In genomic region chr15:53675832-53676231, GRCh38 we compare ENCODE assay signal across 22 cellular contexts.
DNase-seq lines count a peak whose midpoint lies in the region.
"Had no signal": no experiment of that assay in that cellular context is flagged by ENCODE, and none has a peak within 500 bp of the region (broad histone marks: within the 10 kb centered on the region; RNA-seq: fewer than 3 reads in every experiment).

No MANE protein-coding gene starts in this region.

- no peaks in the 10 kb centered on the region for H3K4me1 ChIP-seq in trophoblast cell (ENCODE audit: control insufficient read depth in 1 of 2, insufficient read depth in 2 of 2, low read length in 2 of 2)

- no peak overlapping the region for H4K12ac ChIP-seq in trophoblast cell (ENCODE audit: low read depth, low read length)

- no peak overlapping the region for H3K14ac ChIP-seq in trophoblast cell (ENCODE audit: low read length)

- in situ Hi-C loops in Caki2 (cut with HindIII; ENCODE audit: low pct_unique_long_range_greater_than_20kb, low sequenced_read_pairs) = no loop called here

- H3K4me3 ChIP-seq in trophoblast cell (ENCODE audit: low read depth, low read length) = no peak overlapping the region
- H3K4me3 ChIP-seq: PC-9 had no signal

- peak; percentile 6 for DNase-seq in NCI-H2107 treated with DMSO at 0.1 percent for 48 hours (lab: John Stamatoyannopoulos, UW; ENCODE audit: unreplicated experiment)
- DNase-seq in NCI-H2107 (lab: John Stamatoyannopoulos, UW) = no peak
- peak; percentile 16 for DNase-seq in Caki2 (ENCODE audit: low read depth)
- peak; percentile 78 to 79 for DNase-seq in NCI-H526 (lab: John Stamatoyannopoulos, UW)
- DNase-seq in trophoblast cell = peak; percentile 43 to 76
- DNase-seq in NCI-H524 (lab: John Stamatoyannopoulos, UW) = no peak
- no peak for DNase-seq in NCI-H1417 treated with DMSO at 0.1 percent for 48 hours (lab: John Stamatoyannopoulos, UW)
- DNase-seq: 8988T, AML-193, HCEC 1CT, KG1, NCI-H1092 treated with DMSO at 0.1 percent for 48 hours, NCI-H146, NCI-H2029, NCI-H2227 treated with DMSO at 0.1 percent for 48 hours, NCI-H524 treated with DMSO at 0.1 percent for 48 hours, PC-9, RPMI8226, SHP77, T-helper 17 cell had no signal

- no peak overlapping the region for H2BK120ac ChIP-seq in trophoblast cell (ENCODE audit: insufficient read depth, low read length, poor library complexity)

- no peak overlapping the region for H2BK12ac ChIP-seq in trophoblast cell (ENCODE audit: low read length)

- no peak overlapping the region for H3K4me2 ChIP-seq in trophoblast cell (ENCODE audit: low read length)
- H3K4me2 ChIP-seq: PC-9 had no signal

- no peaks in the 10 kb centered on the region for H3K27me3 ChIP-seq in trophoblast cell (ENCODE audit: insufficient read depth, low read length)

- no peak overlapping the region for H4K91ac ChIP-seq in trophoblast cell (ENCODE audit: low read depth, low read length)

- H3K79me1 ChIP-seq in trophoblast cell (ENCODE audit: low read length) = no peaks in the 10 kb centered on the region

- H3K4ac ChIP-seq in trophoblast cell (ENCODE audit: low read depth, low read length) = no peak overlapping the region

- H3K9me3 ChIP-seq in trophoblast cell (ENCODE audit: insufficient read depth, low read depth, low read length) = no peaks in the 10 kb centered on the region

- H3K9ac ChIP-seq in trophoblast cell (ENCODE audit: low read length) = no peak overlapping the region

- H3K79me2 ChIP-seq in trophoblast cell (ENCODE audit: control insufficient read depth, insufficient read depth, low read length, poor library complexity) = no peaks in the 10 kb centered on the region

- H3K18ac ChIP-seq in trophoblast cell (ENCODE audit: low read length) = no peak overlapping the region

- H2AFZ ChIP-seq in trophoblast cell (ENCODE audit: insufficient read depth, low read length, poor library complexity) = no peak overlapping the region
- H2AFZ ChIP-seq: PC-9 had no signal

- no peaks in the 10 kb centered on the region for H3K36me3 ChIP-seq in trophoblast cell (ENCODE audit: control insufficient read depth in 1 of 2, insufficient read depth in 2 of 2, low read length in 2 of 2)

- no peak overlapping the region for H3K27ac ChIP-seq in trophoblast cell (ENCODE audit: low read depth, low read length)
- H3K27ac ChIP-seq: C4-2B, HL-60, PC-9 had no signal

- H4K8ac ChIP-seq in trophoblast cell (ENCODE audit: low read depth, low read length) = no peak overlapping the region

- no peak overlapping the region for H3K23ac ChIP-seq in trophoblast cell (ENCODE audit: low read length)

- no peak overlapping the region for H2AK5ac ChIP-seq in trophoblast cell (ENCODE audit: low read length)

- H2BK5ac ChIP-seq in trophoblast cell (ENCODE audit: low read depth, low read length, poor library complexity) = no peak overlapping the region

Comparison
In these comparisons a context has a peak if more than half of its experiments do, and no peak if none do; other contexts are left out.
1. DNase-seq: peak in NCI-H2107 treated with DMSO at 0.1 percent for 48 hours (single experiment), Caki2 (single experiment), NCI-H526 (2 of 2) and trophoblast cell (2 of 2); none in NCI-H2107 (single experiment), NCI-H524 (0 of 2) and NCI-H1417 treated with DMSO at 0.1 percent for 48 hours (single experiment).